23 cellular contexts compared by ENCODE assay signal in the genomic region with DNA sequence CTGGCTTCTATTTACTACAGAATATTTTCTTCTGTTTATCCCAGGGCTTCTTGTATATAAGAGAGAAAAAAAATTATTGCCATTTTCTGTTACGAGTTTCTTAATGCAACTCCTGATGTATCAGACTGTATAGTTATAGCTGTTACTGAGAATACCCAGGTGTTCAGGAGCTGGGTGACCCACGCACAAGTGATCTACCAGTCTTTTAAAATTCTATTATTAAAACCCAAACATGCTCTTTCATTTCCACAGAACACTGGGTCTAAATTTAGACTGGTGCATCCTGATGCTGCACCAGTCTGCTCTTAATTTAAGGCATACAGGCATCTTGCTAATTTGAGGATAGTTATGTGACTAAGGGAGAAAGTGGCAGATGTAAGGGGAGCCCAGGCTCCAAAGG.
"Had no signal": no experiment of that assay in that cellular context is flagged by ENCODE, and none has a peak within 500 bp of the region (broad histone marks: within the 10 kb centered on the region; RNA-seq: fewer than 3 reads in every experiment).

No MANE protein-coding gene starts in this region.

- H3K4me3 Mint-ChIP-seq: dendritic cell treated with granulocyte-macrophage colony-stimulating factor and Interleukin-4, amounts not matched to agents 40 ng/mL and 50 ng/mL, for 4 days; effector memory CD8-positive, alpha-beta T cell; endodermal cell had no signal

- H3K9me3 ChIP-seq: colonic mucosa, esophagus muscularis mucosa, esophagus squamous epithelium, gastrocnemius medialis, gastroesophageal sphincter, heart left ventricle had no signal

- ATAC-seq: effector memory CD8-positive, alpha-beta T cell; esophagus mucosa; foreskin keratinocyte; gastrocnemius medialis; gastroesophageal sphincter; heart left ventricle had no signal

- H3K36me3 ChIP-seq: colonic mucosa, esophagus muscularis mucosa, esophagus squamous epithelium, gastrocnemius medialis, gastroesophageal sphincter, heart left ventricle had no signal

- H3K4me1 Mint-ChIP-seq: endodermal cell had no signal

- DNase-seq: colonic mucosa; cortex of kidney; dermis blood vessel endothelial cell; dorsolateral prefrontal cortex; effector CD4-positive, alpha-beta T cell; effector CD8-positive, alpha-beta T cell; effector memory CD4-positive, alpha-beta T cell; effector memory CD8-positive, alpha-beta T cell; endodermal cell; erythroblast; esophagus squamous epithelium; foreskin fibroblast; foreskin keratinocyte; foreskin melanocyte; gastrocnemius medialis; glutamatergic neuron; heart left ventricle had no signal

- H3K27ac Mint-ChIP-seq: dendritic cell treated with granulocyte-macrophage colony-stimulating factor and Interleukin-4, amounts not matched to agents 40 ng/mL and 50 ng/mL, for 4 days; effector memory CD8-positive, alpha-beta T cell; endodermal cell had no signal

- H3K4me3 ChIP-seq: colonic mucosa, coronary artery, dorsolateral prefrontal cortex, esophagus muscularis mucosa, esophagus squamous epithelium, gastrocnemius medialis, gastroesophageal sphincter, heart left ventricle had no signal

- H3K27me3 ChIP-seq: colonic mucosa, foreskin keratinocyte had no signal

- H3K9me3 Mint-ChIP-seq: dendritic cell treated with granulocyte-macrophage colony-stimulating factor and Interleukin-4, amounts not matched to agents 40 ng/mL and 50 ng/mL, for 4 days; effector memory CD8-positive, alpha-beta T cell; endodermal cell had no signal

- H3K4me1 ChIP-seq: colonic mucosa, esophagus muscularis mucosa, esophagus squamous epithelium, foreskin keratinocyte, gastrocnemius medialis, gastroesophageal sphincter had no signal

- H3K27ac ChIP-seq: colonic mucosa, coronary artery, dorsolateral prefrontal cortex, epithelial cell of prostate, esophagus muscularis mucosa, esophagus squamous epithelium, foreskin keratinocyte, gastrocnemius medialis, gastroesophageal sphincter, heart left ventricle had no signal
